ENCODE assay signal across 5 cellular contexts in the genomic region with DNA sequence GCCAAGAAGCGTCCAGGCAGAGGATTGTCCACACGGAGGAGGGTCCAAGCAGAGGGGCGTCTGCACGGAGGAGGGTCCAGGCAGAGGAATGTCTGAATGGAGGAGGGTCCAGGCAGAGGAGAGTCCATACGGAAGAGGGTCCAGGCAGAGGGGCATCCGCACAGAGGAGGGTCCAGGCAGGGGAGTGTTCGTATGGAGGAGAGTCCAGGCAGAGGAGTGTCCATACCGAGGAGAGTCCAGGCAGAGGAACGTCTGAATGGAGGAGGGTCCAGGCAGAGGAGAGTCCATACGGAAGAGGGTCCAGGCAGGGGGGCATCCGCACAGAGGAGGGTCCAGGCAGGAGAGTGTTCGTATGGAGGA. TPM values are rescaled to one million over a fixed set of nuclear protein-coding genes. Genes with fewer than 3 reads are reported as not detected.
"Had no signal": no experiment of that assay in that cellular context is flagged by ENCODE, and none has a peak within 500 bp of the region (broad histone marks: within the 10 kb centered on the region; RNA-seq: fewer than 3 reads in every experiment).

No MANE protein-coding gene starts in this region.

RNA-seq across cellular contexts. Expression of gene F7, which starts 25.9 kb away (rescaled TPM):
- total RNA-seq: left lung, thyroid gland, transverse colon had no signal

RNA-seq across cellular contexts. Expression of gene F10, which starts 42.9 kb away (rescaled TPM):
- total RNA-seq: mononuclear cell, natural killer cell had no signal
